ENCODE assay signal across 9 cellular contexts in the genomic region with DNA sequence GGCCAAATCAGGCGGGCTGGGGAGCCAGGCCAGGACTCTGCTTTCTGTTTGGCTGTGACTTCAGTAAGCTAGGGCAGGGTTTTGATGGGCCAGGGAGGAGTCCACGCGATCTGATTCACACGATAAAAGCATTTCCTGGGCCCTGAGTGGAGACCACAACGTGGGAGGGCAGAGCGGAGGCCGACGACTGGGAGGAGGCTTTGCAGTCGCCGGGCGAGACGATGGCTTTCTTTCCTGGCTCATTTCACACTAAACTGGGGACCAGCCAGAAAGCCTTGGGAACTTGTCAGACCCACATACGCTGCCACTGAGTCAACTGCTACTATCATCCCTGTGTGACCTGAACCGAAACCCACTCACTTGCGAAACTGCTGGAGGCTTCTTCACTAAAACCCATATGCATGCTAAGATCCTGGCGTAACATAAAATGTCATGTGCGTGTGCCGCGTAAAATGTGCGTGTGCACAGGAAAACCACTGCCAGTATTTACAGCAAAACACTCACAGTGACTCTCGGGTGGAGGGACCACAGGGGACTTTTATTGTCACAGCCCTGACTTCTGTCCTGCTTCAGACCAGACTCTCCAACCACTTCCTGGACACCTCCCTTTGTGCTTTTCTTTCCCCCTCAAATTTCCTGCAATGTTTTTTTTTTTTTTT. TPM values are rescaled to one million over a fixed set of nuclear protein-coding genes. Genes with fewer than 3 reads are reported as not detected.
A peak's percentile ranks its signal among the peaks of the same experiment; 100 is the strongest.
DNase-seq lines count a peak whose midpoint lies in the region; ATAC-seq and TF ChIP-seq lines count a peak whose summit lies in the region.
"Had no signal": no experiment of that assay in that cellular context is flagged by ENCODE, and none has a peak within 500 bp of the region (broad histone marks: within the 10 kb centered on the region; RNA-seq: fewer than 3 reads in every experiment).

No MANE protein-coding gene starts in this region.

- no peaks in the 10 kb centered on the region for H3K36me3 ChIP-seq in Peyer's patch

- TF ChIP-seq CTCF in Peyer's patch (IDR thresholded peaks at IDR 0.05) (no peak), foreskin keratinocyte (conservative IDR thresholded peaks at IDR 0.05) (no peak)

- peak overlapping the region; percentile 74 to 81 (median 76) for H3K4me3 Mint-ChIP-seq in immature natural killer cell

- ATAC-seq in GM21423 (IDR thresholded peaks at IDR 0.05; ENCODE audit: unreplicated experiment): peak; percentile 56
- no peak for ATAC-seq in foreskin keratinocyte

- H3K4me3 ChIP-seq in Peyer's patch: peak overlapping the region; percentile 6 to 26 (median 18)

- peak overlapping the region; percentile 93 to 99 (median 96) for H3K27ac Mint-ChIP-seq in immature natural killer cell

- H3K4me1 Mint-ChIP-seq in immature natural killer cell: peaks cover 64 to 70% of the 10 kb centered on the region in 2 donors

- H3K27me3 Mint-ChIP-seq in immature natural killer cell (ENCODE audit: low read depth in 3 of 3): peaks cover 8 to 25% (median 20%) of the 10 kb centered on the region in 3 donors

- H3K9me3 Mint-ChIP-seq in immature natural killer cell: peaks cover 0 to 2% (median 0%) of the 10 kb centered on the region in 6 donors

- TF ChIP-seq POLR2A in Peyer's patch (IDR thresholded peaks at IDR 0.05): peak; percentile 18 to 38

- H3K4me1 ChIP-seq in Peyer's patch (peaks cover 0 to 7% (median 3%) of the 10 kb centered on the region in 4 donors), foreskin keratinocyte (no peaks in the 10 kb centered on the region)

- no peaks in the 10 kb centered on the region for H3K9me3 ChIP-seq in Peyer's patch

- no peaks in the 10 kb centered on the region for H3K36me3 Mint-ChIP-seq in immature natural killer cell

- DNase-seq in Peyer's patch (peak in 2 of 3 donors; percentile 82 to 92), immature natural killer cell (peak; percentile 96 to 98 (median 98)), COR-L47 (lab: John Stamatoyannopoulos, UW) (no peak), foreskin keratinocyte (no peak), iPS-NIHi11 (ENCODE audit: low spot score) (no peak)
- peak; percentile 77 for DNase-seq in activated gamma-delta T cell treated with anti-CD3 and anti-CD28 coated beads, Interleukin-2, amount 50 U/mL, for 16 hours (ENCODE audit: low read depth)
- peak; percentile 66 to 75 for DNase-seq in stimulated activated CD4-positive, alpha-beta T cell treated with anti-CD3 and anti-CD28 coated beads, Interleukin-2, amount 100 ng/mL, for 48 hours

- H3K27ac ChIP-seq in Peyer's patch (peak overlapping the region; percentile 79 to 88 (median 84)), foreskin keratinocyte (no peak overlapping the region)
- H3K27ac ChIP-seq: VCaP had no signal

- H3K27me3 ChIP-seq in Peyer's patch (no peaks in the 10 kb centered on the region), foreskin keratinocyte (peaks cover 11% of the 10 kb centered on the region)

RNA-seq across cellular contexts. Expression of gene RHBDF2, which starts 14.2 kb away (rescaled TPM):
- 100 to 1,000 TPM in 1 of 4 donors, 10 to 100 TPM in 2, 1 to 10 TPM in 1; 8.8 to 225 (median 33.0) TPM for total RNA-seq in Peyer's patch
- polyA plus RNA-seq in immature natural killer cell: 10 to 100 TPM; 19.3 to 90.5 (median 23.6) TPM
- total RNA-seq in foreskin keratinocyte: 38.1 and 49.0 TPM in 2 replicates
- polyA plus RNA-seq in foreskin keratinocyte: 26.4 and 33.1 TPM in 2 replicates

RNA-seq across cellular contexts. Expression of gene CYGB, which starts 22.1 kb away (rescaled TPM):
- total RNA-seq in Peyer's patch (10 to 100 TPM in 3 of 4 donors, 1 to 10 TPM in 1; 5.8 to 81.7 (median 11.1) TPM), foreskin keratinocyte (10.2 and 17.8 TPM in 2 replicates)
- polyA plus RNA-seq in immature natural killer cell (under 1 TPM in 2 of 3 donors, not detected in 1; 0.09 to 0.41 TPM), foreskin keratinocyte (15.0 and 24.3 TPM in 2 replicates)

RNA-seq across cellular contexts. Expression of gene PRCD, which starts 24.4 kb away (rescaled TPM):
- 10 to 100 TPM in 1 of 4 donors, 1 to 10 TPM in 1, not detected in 2; 1.2 to 10.7 TPM for total RNA-seq in Peyer's patch
- 1 to 10 TPM; 2.8 to 5.3 (median 3.1) TPM for polyA plus RNA-seq in immature natural killer cell
- total RNA-seq in foreskin keratinocyte: 0.63 and 0.88 TPM in 2 replicates
- 0.93 and 0.99 TPM in 2 replicates for polyA plus RNA-seq in foreskin keratinocyte

RNA-seq across cellular contexts. Expression of gene AANAT, which starts 48.0 kb away (rescaled TPM):
- total RNA-seq in Peyer's patch: not detected
- polyA plus RNA-seq in immature natural killer cell: under 1 TPM in 1 of 3 donors, not detected in 2; 0.34 TPM
- not detected in 2 replicates for total RNA-seq in foreskin keratinocyte
- not detected in 2 replicates for polyA plus RNA-seq in foreskin keratinocyte

Comparison
In these comparisons a context has a peak if more than half of its experiments do, and no peak if none do; other contexts are left out.
1. DNase-seq: peak in Peyer's patch (2 of 3), activated gamma-delta T cell treated with anti-CD3 and anti-CD28 coated beads, Interleukin-2, amount 50 U/mL, for 16 hours (single experiment), immature natural killer cell (3 of 3) and stimulated activated CD4-positive, alpha-beta T cell treated with anti-CD3 and anti-CD28 coated beads, Interleukin-2, amount 100 ng/mL, for 48 hours (2 of 2); none in COR-L47 (single experiment), foreskin keratinocyte (0 of 2) and iPS-NIHi11 (single experiment).